Comparison of ENCODE assay signal across 8 cellular contexts in genomic region chr2:186590538-186591441, GRCh38. TPM values are rescaled to one million over a fixed set of nuclear protein-coding genes. Genes with fewer than 3 reads are reported as not detected.
DNase-seq lines count a peak whose midpoint lies in the region; ATAC-seq and TF ChIP-seq lines count a peak whose summit lies in the region.

No MANE protein-coding gene starts in this region.

- H3K4me1 Mint-ChIP-seq in activated naive CD8-positive, alpha-beta T cell (ENCODE audit: low read depth) = peaks cover 37% of the 10 kb centered on the region

- intact Hi-C loops in Right ventricle myocardium superior (cut with DNase I) = no loop called here

- no peaks in the 10 kb centered on the region for H3K36me3 ChIP-seq in HAP-1 (replicated peaks)
- H3K36me3 ChIP-seq in osteoblast (ENCODE audit: insufficient read depth, low read length) = no peaks in the 10 kb centered on the region

- DNase-seq in NCI-H446 (lab: John Stamatoyannopoulos, UW) (peak; percentile 14 to 18), NCI-H446 treated with DMSO at 0.1 percent for 48 hours (lab: John Stamatoyannopoulos, UW) (no peak), HAP-1 (ENCODE audit: low spot score in 2 of 2) (peak; percentile 71), NCI-H748 treated with DMSO at 0.1 percent for 48 hours (lab: John Stamatoyannopoulos, UW) (peak; percentile 68), Right ventricle myocardium superior (no peak), osteoblast (ENCODE audit: insufficient read length, low spot score, missing footprints) (peak; percentile 79), mucosa of gallbladder (ENCODE audit: low spot score) (no peak)

- H3K4me3 Mint-ChIP-seq in activated naive CD8-positive, alpha-beta T cell = peak overlapping the region; percentile 91

- no peaks in the 10 kb centered on the region for H3K27me3 Mint-ChIP-seq in activated naive CD8-positive, alpha-beta T cell

- peaks cover 65% of the 10 kb centered on the region for H3K79me2 ChIP-seq in osteoblast (ENCODE audit: insufficient read depth, low read length)

- in situ Hi-C loops in HAP-1 (cut with MboI; ENCODE audit: low sequenced_read_pairs) = no loop called here

- H2AFZ ChIP-seq in osteoblast (ENCODE audit: low read length) = peak overlapping the region; percentile 44

- H3K9me3 ChIP-seq in HAP-1 (no peaks in the 10 kb centered on the region), osteoblast (ENCODE audit: low read depth, low read length) (no peaks in the 10 kb centered on the region)

- no peaks in the 10 kb centered on the region for H3K9me3 Mint-ChIP-seq in activated naive CD8-positive, alpha-beta T cell (ENCODE audit: low read depth)

- H4K20me1 ChIP-seq in osteoblast (ENCODE audit: insufficient read depth, low read length) = peaks cover 32% of the 10 kb centered on the region

- H3K4me3 ChIP-seq in HAP-1 (peak overlapping the region; percentile 59), osteoblast (ENCODE audit: insufficient read depth, low read length) (peak overlapping the region; percentile 93)

- H3K4me1 ChIP-seq in HAP-1 (peaks cover 27% of the 10 kb centered on the region), osteoblast (ENCODE audit: insufficient read depth, low read length) (peaks cover 33% of the 10 kb centered on the region)

- peak overlapping the region; percentile 92 for H3K27ac ChIP-seq in osteoblast (ENCODE audit: low read depth, low read length)

- peak overlapping the region; percentile 96 for H3K4me2 ChIP-seq in osteoblast (ENCODE audit: insufficient read depth, low read length)

- TF ChIP-seq CTCF in osteoblast (IDR thresholded peaks at IDR 0.05; ENCODE audit: extremely low read depth, low read depth, low read length) = no peak

- H3K27ac Mint-ChIP-seq in activated naive CD8-positive, alpha-beta T cell = peak overlapping the region; percentile 78

- H3K36me3 Mint-ChIP-seq in activated naive CD8-positive, alpha-beta T cell = no peaks in the 10 kb centered on the region

- peak; percentile 36 for ATAC-seq in Right ventricle myocardium superior (ENCODE audit: poor library complexity)

- no peaks in the 10 kb centered on the region for H3K27me3 ChIP-seq in HAP-1 (ENCODE audit: low read depth)
- no peaks in the 10 kb centered on the region for H3K27me3 ChIP-seq in osteoblast (ENCODE audit: insufficient read depth, low read length)

RNA-seq across cellular contexts. Expression of gene ITGAV, which starts 0.9 kb away (rescaled TPM):
- 124 TPM for total RNA-seq in Right ventricle myocardium superior
- 311 and 354 TPM in 2 replicates for total RNA-seq in osteoblast
- 71.9 TPM for total RNA-seq in mucosa of gallbladder

Comparison
In these comparisons a context has a peak if more than half of its experiments do, and no peak if none do; other contexts are left out.
1. DNase-seq: peak in NCI-H446 (2 of 2), HAP-1 (2 of 2), NCI-H748 treated with DMSO at 0.1 percent for 48 hours (single experiment) and osteoblast (single experiment); none in NCI-H446 treated with DMSO at 0.1 percent for 48 hours (single experiment), Right ventricle myocardium superior (single experiment) and mucosa of gallbladder (single experiment).